ENCODE assay signal across 2 cellular contexts in genomic region chr18:37298816-37299215, GRCh38.
TF ChIP-seq lines count a peak whose summit lies in the region.

No MANE protein-coding gene starts in this region.

TF ChIP-seq in HepG2, 621 proteins besides CTCF, POLR2A, EP300 and RAD21 (continued from another document):
- TF ChIP-seq LBX2 (CRISPR knock-in tag; IDR thresholded peaks at IDR 0.05; ENCODE audit: borderline replicate concordance), result 0 out of 2 replicates have a peak, but pooled peaks have one; percentile 17

TF ChIP-seq in WTC11, 78 proteins besides CTCF, POLR2A, EP300 and RAD21:
- TF ChIP-seq ARID4B (CRISPR knock-in tag; IDR thresholded peaks at IDR 0.05; ENCODE audit: borderline replicate concordance), result no peak
- no peak for TF ChIP-seq STAT6 (CRISPR knock-in tag; conservative IDR thresholded peaks at IDR 0.05; ENCODE audit: low read depth)
- TF ChIP-seq EMX1 (CRISPR knock-in tag; IDR thresholded peaks at IDR 0.05), result no peak
- TF ChIP-seq ZBTB21 (CRISPR knock-in tag; IDR thresholded peaks at IDR 0.05; ENCODE audit: borderline replicate concordance), result no peak
- no peak for TF ChIP-seq ZNF121 (CRISPR knock-in tag; IDR thresholded peaks at IDR 0.05)
- no peak for TF ChIP-seq ZNF512 (CRISPR knock-in tag; IDR thresholded peaks at IDR 0.05; ENCODE audit: borderline replicate concordance)
